Comparison of ENCODE assay signal across 17 cellular contexts in the genomic region with DNA sequence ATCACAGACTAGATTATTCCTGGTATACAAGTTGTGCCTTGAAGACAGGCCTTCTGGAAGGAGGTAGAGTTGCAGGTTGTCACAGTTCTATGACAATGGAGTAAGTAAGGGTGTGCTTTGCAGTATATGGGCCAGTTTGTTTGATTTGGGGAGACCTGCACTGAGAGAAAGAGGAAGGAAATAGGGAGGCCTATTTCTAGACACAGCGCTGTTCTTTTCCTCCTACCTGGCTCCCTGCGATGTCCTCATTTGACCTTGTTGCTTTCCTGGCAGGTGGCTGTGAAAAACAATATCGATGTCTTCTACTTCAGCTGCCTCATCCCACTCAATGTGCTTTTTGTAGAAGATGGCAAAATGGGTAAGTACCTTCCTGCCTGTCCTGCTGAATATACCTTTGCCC. TPM values are rescaled to one million over a fixed set of nuclear protein-coding genes. Genes with fewer than 3 reads are reported as not detected.
A peak's percentile ranks its signal among the peaks of the same experiment; 100 is the strongest.
DNase-seq lines count a peak whose midpoint lies in the region; ATAC-seq and TF ChIP-seq lines count a peak whose summit lies in the region.
"Had no signal": no experiment of that assay in that cellular context is flagged by ENCODE, and none has a peak within 500 bp of the region (broad histone marks: within the 10 kb centered on the region; RNA-seq: fewer than 3 reads in every experiment).

No MANE protein-coding gene starts in this region.

- DNase-seq in left ventricle myocardium superior (no peak), right atrium auricular region (ENCODE audit: low spot score) (no peak), NCI-H69 (lab: John Stamatoyannopoulos, UW) (peak; percentile 51), iPS-NIHi11 (ENCODE audit: low spot score) (no peak)
- DNase-seq: activated CD4-positive, alpha-beta memory T cell treated with anti-CD3 and anti-CD28 coated beads, Interleukin-2, amount 10 ng/mL, durations not matched to agents 7 days and 5 days; DMS53; foreskin melanocyte; KG1; NCI-H1092 treated with DMSO at 0.1 percent for 48 hours; stimulated activated CD4-positive, alpha-beta T cell treated with anti-CD3 and anti-CD28 coated beads, Interleukin-4, amount 100 ng/mL, for 4 hours; stimulated activated CD8-positive, alpha-beta memory T cell treated with anti-CD3 and anti-CD28 coated beads, Interleukin-4, amount 100 ng/mL, for 48 hours; T-cell; testis had no signal

- H3K4me1 ChIP-seq in right atrium auricular region: peaks cover 0 to 46% of the 10 kb centered on the region in 2 donors
- H3K4me1 ChIP-seq in endocrine pancreas (ENCODE audit: control insufficient read depth, insufficient read depth, low read length): peaks cover 33% of the 10 kb centered on the region

- H3K4me3 ChIP-seq in right atrium auricular region: no peak overlapping the region
- H3K4me3 ChIP-seq in endocrine pancreas (ENCODE audit: control insufficient read depth, insufficient read depth, low read length): peak overlapping the region; percentile 43
- H3K4me3 ChIP-seq: skin epidermis, testis had no signal

- H3K9me3 ChIP-seq in right atrium auricular region: no peaks in the 10 kb centered on the region
- H3K9me3 ChIP-seq in endocrine pancreas (ENCODE audit: control insufficient read depth, low read length): no peaks in the 10 kb centered on the region
- H3K9me3 ChIP-seq: testis had no signal

- no peak for TF ChIP-seq CTCF in right atrium auricular region (IDR thresholded peaks at IDR 0.05)

- no peak overlapping the region for H3K9ac ChIP-seq in endocrine pancreas (ENCODE audit: control insufficient read depth, insufficient read depth, low read length)

- H3K27me3 ChIP-seq in right atrium auricular region: no peaks in the 10 kb centered on the region
- H3K27me3 ChIP-seq in endocrine pancreas (ENCODE audit: control insufficient read depth, insufficient read depth, low read length): no peaks in the 10 kb centered on the region
- H3K27me3 ChIP-seq: testis had no signal

- H3K36me3 ChIP-seq in right atrium auricular region (peaks cover 13% of the 10 kb centered on the region), endocrine pancreas (ENCODE audit: control insufficient read depth, insufficient read depth, low read length) (no peaks in the 10 kb centered on the region)

- intact Hi-C loops in left ventricle myocardium superior (cut with micrococcal nuclease): no loop called here

- ATAC-seq in left ventricle myocardium superior: peak; percentile 14
- no peak for ATAC-seq in GM21528 (IDR thresholded peaks at IDR 0.05; ENCODE audit: low FRiP score, unreplicated experiment)
- ATAC-seq in GM18870 (IDR thresholded peaks at IDR 0.05; ENCODE audit: unreplicated experiment): no peak

- H3K27ac ChIP-seq in right atrium auricular region: no peak overlapping the region
- H3K27ac ChIP-seq: skin epidermis, testis had no signal

RNA-seq across cellular contexts. Expression of a gene that starts 22.5 kb away (rescaled TPM):
- total RNA-seq in left ventricle myocardium superior (23.8 TPM), right atrium auricular region (10 to 100 TPM; 39.2 to 61.9 TPM)

RNA-seq across cellular contexts. Expression of a gene that starts 44.1 kb away (rescaled TPM):
- total RNA-seq in left ventricle myocardium superior (0.27 TPM), right atrium auricular region (not detected)
- total RNA-seq: activated CD4-positive, alpha-beta memory T cell treated with anti-CD3 and anti-CD28 coated beads, Interleukin-2, amount 10 ng/mL, durations not matched to agents 7 days and 5 days had no signal

RNA-seq across cellular contexts. Expression of a gene that starts 51.7 kb away (rescaled TPM):
- total RNA-seq in left ventricle myocardium superior (not detected), right atrium auricular region (not detected)
- total RNA-seq: activated CD4-positive, alpha-beta memory T cell treated with anti-CD3 and anti-CD28 coated beads, Interleukin-2, amount 10 ng/mL, durations not matched to agents 7 days and 5 days; T-cell had no signal
